ENCODE assay signal across 8 cellular contexts in the genomic region with DNA sequence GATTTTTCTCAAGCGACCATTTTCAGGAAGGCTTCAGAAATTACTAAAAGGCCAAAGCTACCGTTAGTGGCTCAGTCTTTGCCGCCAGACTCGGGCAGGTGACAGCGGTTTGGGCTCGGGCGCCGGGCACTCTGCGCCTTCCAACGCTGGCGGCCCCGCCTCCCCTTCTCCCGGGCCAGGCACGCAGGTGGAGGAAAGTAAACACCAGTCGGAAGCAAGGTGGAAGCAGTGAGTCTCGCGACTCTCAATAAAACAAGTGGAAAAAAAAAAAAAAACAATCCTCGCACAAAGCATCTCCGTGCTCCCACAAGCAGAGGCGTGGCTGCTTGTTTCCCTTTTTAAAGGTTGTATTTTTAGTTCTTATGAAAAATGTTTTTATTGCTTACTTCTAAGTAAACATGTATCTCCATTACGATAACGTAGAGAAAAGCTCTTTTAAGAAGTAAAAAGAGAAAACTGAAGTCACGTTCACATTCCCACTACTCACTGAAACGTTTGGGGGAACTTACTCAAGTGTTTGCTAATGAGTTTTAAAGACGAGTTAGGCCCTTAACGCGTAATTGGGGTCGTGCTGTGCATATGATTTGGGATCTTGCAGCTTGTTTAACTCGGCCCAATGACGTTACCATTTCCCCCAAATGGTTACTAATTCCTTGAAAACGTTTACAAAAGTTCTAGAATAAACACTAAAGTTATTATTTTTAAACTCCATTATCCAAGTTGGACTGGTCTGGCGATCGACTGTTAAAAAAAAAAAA. TPM values are rescaled to one million over a fixed set of nuclear protein-coding genes. Genes with fewer than 3 reads are reported as not detected.
DNase-seq lines count a peak whose midpoint lies in the region; ATAC-seq, FAIRE-seq and TF ChIP-seq lines count a peak whose summit lies in the region.

No MANE protein-coding gene starts in this region.

- no peak for TF ChIP-seq CTCF in NB4 (IDR thresholded peaks at IDR 0.05; ENCODE audit: low read depth, low read length)
- TF ChIP-seq CTCF in WI38 (IDR thresholded peaks at IDR 0.05; ENCODE audit: low read depth, low read length) = no peak

- no peak overlapping the region for H3K4ac ChIP-seq in mesendoderm (ENCODE audit: low read depth, low read length)

- H2AK5ac ChIP-seq in mesendoderm (ENCODE audit: low read length) = no peak overlapping the region

- peaks cover 2% of the 10 kb centered on the region for H3K79me1 ChIP-seq in mesendoderm (ENCODE audit: low read length)

- H3K23ac ChIP-seq in mesendoderm (ENCODE audit: low read length) = no peak overlapping the region

- H3K4me1 ChIP-seq in effector memory CD4-positive, alpha-beta T cell (ENCODE audit: control insufficient read depth, insufficient read depth, low read length, poor library complexity, severe bottlenecking) = peaks cover 9% of the 10 kb centered on the region
- H3K4me1 ChIP-seq in mesendoderm (ENCODE audit: control insufficient read depth, low read depth, low read length) (peaks cover 18% of the 10 kb centered on the region), subcutaneous abdominal adipose tissue (ENCODE audit: control insufficient read depth in 5 of 5, insufficient read depth in 5 of 5, low read length in 5 of 5) (peaks cover 0 to 35% (median 22%) of the 10 kb centered on the region in 5 donors)

- H3K4me2 ChIP-seq in mesendoderm (ENCODE audit: low read length) = peak overlapping the region; percentile 90

- peak; percentile 57 for FAIRE-seq in G401.6 (lab: Jason Lieb, UNC)

- DNase-seq in NB4 (ENCODE audit: low read depth) = peak; percentile 75
- DNase-seq in effector memory CD4-positive, alpha-beta T cell = no peak
- DNase-seq in mesendoderm = peak; percentile 74
- no peak for DNase-seq in NCI-H446 treated with DMSO at 0.1 percent for 48 hours (lab: John Stamatoyannopoulos, UW)

- no peak overlapping the region for H4K5ac ChIP-seq in mesendoderm (ENCODE audit: low read length)

- H2BK5ac ChIP-seq in mesendoderm (ENCODE audit: low read length) = no peak overlapping the region

- H3K36me3 ChIP-seq in effector memory CD4-positive, alpha-beta T cell (ENCODE audit: control insufficient read depth, insufficient read depth, low read length) = no peaks in the 10 kb centered on the region
- no peaks in the 10 kb centered on the region for H3K36me3 ChIP-seq in mesendoderm (ENCODE audit: control insufficient read depth, insufficient read depth, low read length)
- no peaks in the 10 kb centered on the region for H3K36me3 ChIP-seq in subcutaneous abdominal adipose tissue (ENCODE audit: control insufficient read depth in 5 of 5, insufficient read depth in 5 of 5, low read length in 5 of 5)

- H2BK15ac ChIP-seq in mesendoderm (replicated peaks; ENCODE audit: low read depth) = no peak overlapping the region

- H3K56ac ChIP-seq in mesendoderm (ENCODE audit: low read length) = peak overlapping the region; percentile 66

- H3K27me3 ChIP-seq in effector memory CD4-positive, alpha-beta T cell (replicated peaks; ENCODE audit: control insufficient read depth, insufficient read depth, low read length, poor library complexity, severe bottlenecking) = no peaks in the 10 kb centered on the region
- H3K27me3 ChIP-seq in mesendoderm (ENCODE audit: insufficient read depth, low read length, poor library complexity) = no peaks in the 10 kb centered on the region
- no peaks in the 10 kb centered on the region for H3K27me3 ChIP-seq in subcutaneous abdominal adipose tissue (ENCODE audit: control insufficient read depth in 5 of 5, insufficient read depth in 4 of 5, low read length in 5 of 5)

- peak overlapping the region; percentile 93 for H3K4me3 ChIP-seq in NB4 (ENCODE audit: low read depth, low read length)
- H3K4me3 ChIP-seq in WI38 (ENCODE audit: low read depth, low read length) = peak overlapping the region; percentile 72
- H3K4me3 ChIP-seq in effector memory CD4-positive, alpha-beta T cell (ENCODE audit: insufficient read depth, low read depth, low read length, poor library complexity, severe bottlenecking) = peak overlapping the region; percentile 48
- H3K4me3 ChIP-seq in mesendoderm (ENCODE audit: low read length) = peak overlapping the region; percentile 57
- peak overlapping the region; percentile 69 to 88 (median 73) for H3K4me3 ChIP-seq in subcutaneous abdominal adipose tissue (ENCODE audit: low read depth in 1 of 5, low read length in 5 of 5)

- no peaks in the 10 kb centered on the region for H3K9me3 ChIP-seq in effector memory CD4-positive, alpha-beta T cell (ENCODE audit: control insufficient read depth, low read length)
- H3K9me3 ChIP-seq in subcutaneous abdominal adipose tissue (ENCODE audit: control insufficient read depth in 5 of 5, low read length in 5 of 5) = no peaks in the 10 kb centered on the region

- peaks cover 5% of the 10 kb centered on the region for H3K79me2 ChIP-seq in mesendoderm (ENCODE audit: control insufficient read depth, insufficient read depth, low read length)

- no peak overlapping the region for H2BK120ac ChIP-seq in mesendoderm (ENCODE audit: low read depth, low read length)

- H3K18ac ChIP-seq in mesendoderm (ENCODE audit: low read length) = no peak overlapping the region

- WGBS in mesendoderm (ENCODE audit: extremely low coverage, insufficient coverage, low lambda C conversion rate) = no CpG with 5 or more reads among the region's 33 CpGs

- H4K8ac ChIP-seq in mesendoderm (ENCODE audit: low read depth, low read length) = no peak overlapping the region

- H3K9ac ChIP-seq in mesendoderm (ENCODE audit: low read length) = peak overlapping the region; percentile 79
- H3K9ac ChIP-seq in subcutaneous abdominal adipose tissue (ENCODE audit: low read length in 5 of 5) = peak overlapping the region in 4 of 5 donors; percentile 22 to 69 (median 56)

- TF ChIP-seq POLR2A in NB4 (IDR thresholded peaks at IDR 0.05; ENCODE audit: extremely low read depth, insufficient read length) = no peak

- no peak overlapping the region for H3K27ac ChIP-seq in effector memory CD4-positive, alpha-beta T cell (ENCODE audit: insufficient read depth, low read length, poor library complexity, severe bottlenecking)
- H3K27ac ChIP-seq in mesendoderm (ENCODE audit: low read depth, low read length) (no peak overlapping the region), subcutaneous abdominal adipose tissue (ENCODE audit: low read depth, low read length) (no peak overlapping the region)

- ATAC-seq in HG03457 (IDR thresholded peaks at IDR 0.05; ENCODE audit: unreplicated experiment) = no peak

RNA-seq across cellular contexts. Expression of a gene that starts 0.9 kb away (rescaled TPM):
- 58.6 TPM for polyA plus RNA-seq in mesendoderm (2013, experiment 1 of 2)
- polyA plus RNA-seq in mesendoderm (2013, experiment 2 of 2) = 63.8 TPM

Comparison
In these comparisons a context has a peak if more than half of its experiments do, and no peak if none do; other contexts are left out.
1. DNase-seq: peak in NB4 (single experiment) and mesendoderm (single experiment); none in effector memory CD4-positive, alpha-beta T cell (0 of 3) and NCI-H446 treated with DMSO at 0.1 percent for 48 hours (single experiment).
2. Peak in every context shown above with its lines, with median percentiles within 50 percentile points of each other: H3K4me3 ChIP-seq.